8 cellular contexts compared by ENCODE assay signal in genomic region chr6:111721677-111722219, GRCh38.
DNase-seq lines count a peak whose midpoint lies in the region; ATAC-seq and TF ChIP-seq lines count a peak whose summit lies in the region.

No MANE protein-coding gene starts in this region.

- in situ Hi-C loops in KBM-7 (cut with MboI; ENCODE audit: low pct_unique_long_range_greater_than_20kb, low sequenced_read_pairs) = no loop called here

- intact Hi-C loops in posterior cingulate gyrus (cut with DNase I) = no loop called here

- peak; percentile 7 for DNase-seq in COLO668 (lab: John Stamatoyannopoulos, UW; ENCODE audit: unreplicated experiment)
- peak; percentile 53 for DNase-seq in KBM-7
- DNase-seq in activated CD8-positive, alpha-beta memory T cell treated with anti-CD3 and anti-CD28 coated beads, Interleukin-2, amount 50 U/mL, for 4 hours = peak; percentile 42
- DNase-seq in stimulated activated CD4-positive, alpha-beta T cell treated with anti-CD3 and anti-CD28 coated beads, Interleukin-15, amount 100 ng/mL, for 24 hours = peak; percentile 59
- DNase-seq in amygdala (lab: John Stamatoyannopoulos, UW) = no peak
- no peak for DNase-seq in cerebellum (ENCODE audit: low spot score)
- no peak for DNase-seq in posterior cingulate gyrus

- H3K4me3 ChIP-seq in gastroesophageal sphincter = no peak overlapping the region

- no peak for TF ChIP-seq POLR2A in gastroesophageal sphincter (IDR thresholded peaks at IDR 0.05)

- H3K36me3 ChIP-seq in gastroesophageal sphincter = peaks cover 0 to 12% of the 10 kb centered on the region in 2 donors

- peak; percentile 20 for ATAC-seq in gastroesophageal sphincter

- H3K27ac ChIP-seq in gastroesophageal sphincter = peak overlapping the region in 3 of 4 donors; percentile 12 to 28 (median 20)

- 63 to 82% methylated on average over 1 to 3 of the region's 3 CpGs for WGBS in gastroesophageal sphincter (ENCODE audit: low coverage in 1 of 2), 2 donors

- no peaks in the 10 kb centered on the region for H3K9me3 ChIP-seq in gastroesophageal sphincter

- no peak for TF ChIP-seq EP300 in gastroesophageal sphincter (IDR thresholded peaks at IDR 0.05)

- no peaks in the 10 kb centered on the region for H3K27me3 ChIP-seq in gastroesophageal sphincter

- H3K4me1 ChIP-seq in gastroesophageal sphincter = peaks cover 0 to 45% (median 12%) of the 10 kb centered on the region in 3 donors

- TF ChIP-seq CTCF in gastroesophageal sphincter (IDR thresholded peaks at IDR 0.05) = peak in 3 of 4 experiments; percentile 40 to 51 (median 47)

Comparison
In these comparisons a context has a peak if more than half of its experiments do, and no peak if none do; other contexts are left out.
1. DNase-seq: peak in COLO668 (single experiment), KBM-7 (single experiment), activated CD8-positive, alpha-beta memory T cell treated with anti-CD3 and anti-CD28 coated beads, Interleukin-2, amount 50 U/mL, for 4 hours (single experiment) and stimulated activated CD4-positive, alpha-beta T cell treated with anti-CD3 and anti-CD28 coated beads, Interleukin-15, amount 100 ng/mL, for 24 hours (single experiment); none in amygdala (0 of 56), cerebellum (single experiment) and posterior cingulate gyrus (0 of 10).